ENCODE assay signal across 8 cellular contexts in genomic region chr3:185175370-185175987, GRCh38. TPM values are rescaled to one million over a fixed set of nuclear protein-coding genes. Genes with fewer than 3 reads are reported as not detected.
DNase-seq lines count a peak whose midpoint lies in the region; ATAC-seq and TF ChIP-seq lines count a peak whose summit lies in the region.

No MANE protein-coding gene starts in this region.

- ATAC-seq in HG03432 (IDR thresholded peaks at IDR 0.05; ENCODE audit: unreplicated experiment) (peak; percentile 84), GM19324 (IDR thresholded peaks at IDR 0.05; ENCODE audit: low FRiP score, unreplicated experiment) (no peak)
- ATAC-seq in activated CD4-positive, CD25-positive, alpha-beta regulatory T cell treated with anti-CD3 and anti-CD28 coated beads, Interleukin-2, amount 50 U/mL, for 24 hours = no peak

- TF ChIP-seq CTCF in left ventricle myocardium inferior (IDR thresholded peaks at IDR 0.05; ENCODE audit: borderline replicate concordance) (no peak), sigmoid colon (IDR thresholded peaks at IDR 0.05) (no peak)

- H3K36me3 ChIP-seq in SK-N-MC (ENCODE audit: insufficient read depth, low read length) (no peaks in the 10 kb centered on the region), left ventricle myocardium inferior (no peaks in the 10 kb centered on the region), sigmoid colon (no peaks in the 10 kb centered on the region)

- no peak for TF ChIP-seq EP300 in sigmoid colon (IDR thresholded peaks at IDR 0.05)

- intact Hi-C loops in left ventricle myocardium inferior (cut with micrococcal nuclease) = no loop called here
- intact Hi-C loops in sigmoid colon (cut with DNase I) = loop anchor here (2.0 to 10.0 kb wide), 2 partner anchors 21 to 301 kb away; no protein-coding TSS in a partner anchor

- no peaks in the 10 kb centered on the region for H3K9me3 ChIP-seq in SK-N-MC (ENCODE audit: low read depth, low read length)
- no peaks in the 10 kb centered on the region for H3K9me3 ChIP-seq in left ventricle myocardium inferior (replicated peaks)
- no peaks in the 10 kb centered on the region for H3K9me3 ChIP-seq in sigmoid colon

- WGBS in sigmoid colon, 2 donors = 9 to 27% methylated on average over 15 of the region's 15 CpGs

- peak; percentile 37 to 69 (median 62) for DNase-seq in NCI-H1417 (lab: John Stamatoyannopoulos, UW)
- no peak for DNase-seq in NCI-H1417 treated with DMSO at 0.1 percent for 48 hours (lab: John Stamatoyannopoulos, UW)
- no peak for DNase-seq in SK-N-MC (ENCODE audit: low read depth, low spot score)
- DNase-seq in left ventricle myocardium inferior = peak; percentile 73
- peak; percentile 82 for DNase-seq in sigmoid colon

- no peak for TF ChIP-seq POLR2A in sigmoid colon (IDR thresholded peaks at IDR 0.05)

- peak overlapping the region; percentile 84 for H3K27ac ChIP-seq in SK-N-MC
- peak overlapping the region; percentile 78 for H3K27ac ChIP-seq in left ventricle myocardium inferior (replicated peaks)
- peak overlapping the region; percentile 14 to 67 (median 58) for H3K27ac ChIP-seq in sigmoid colon

- H3K27me3 ChIP-seq in left ventricle myocardium inferior (ENCODE audit: low read depth) (peaks cover 23% of the 10 kb centered on the region), sigmoid colon (no peaks in the 10 kb centered on the region)

- H3K9ac ChIP-seq in SK-N-MC (ENCODE audit: insufficient read length) = peak overlapping the region; percentile 62

- H3K4me1 ChIP-seq in left ventricle myocardium inferior (peaks cover 10% of the 10 kb centered on the region), sigmoid colon (peaks cover 0 to 14% (median 11%) of the 10 kb centered on the region in 4 donors)

- peak overlapping the region; percentile 67 for H3K4me3 ChIP-seq in SK-N-MC
- peak overlapping the region; percentile 39 for H3K4me3 ChIP-seq in left ventricle myocardium inferior
- H3K4me3 ChIP-seq in sigmoid colon = no peak overlapping the region

RNA-seq across cellular contexts. Expression of gene C3orf70, which starts 22.6 kb away (rescaled TPM):
- total RNA-seq in left ventricle myocardium inferior (1.4 TPM), sigmoid colon (10 to 100 TPM; 26.0 to 52.3 (median 38.7) TPM)
- 1 to 10 TPM; 2.4 to 4.2 (median 3.5) TPM for polyA plus RNA-seq in sigmoid colon

Comparison
In these comparisons a context has a peak if more than half of its experiments do, and no peak if none do; other contexts are left out.
1. DNase-seq: peak in NCI-H1417 (3 of 3), left ventricle myocardium inferior (single experiment) and sigmoid colon (single experiment); none in NCI-H1417 treated with DMSO at 0.1 percent for 48 hours (single experiment) and SK-N-MC (single experiment).
2. H3K4me3 ChIP-seq: peak in SK-N-MC (single experiment) and left ventricle myocardium inferior (single experiment); none in sigmoid colon (0 of 4).
3. RNA of gene C3orf70, which starts 22.6 kb away (total RNA-seq): 26.0 to 52.3 TPM in sigmoid colon; 1.4 TPM in left ventricle myocardium inferior (single experiment); every median in the first group is over 10 times any median in the second.
4. Peak in every context shown above with its lines, with median percentiles within 50 percentile points of each other: H3K27ac ChIP-seq.